Comparison of ENCODE assay signal across 24 cellular contexts in genomic region chr17:50109785-50110184, GRCh38. TPM values are rescaled to one million over a fixed set of nuclear protein-coding genes. Genes with fewer than 3 reads are reported as not detected.
A peak's percentile ranks its signal among the peaks of the same experiment; 100 is the strongest.
DNase-seq lines count a peak whose midpoint lies in the region; ATAC-seq and TF ChIP-seq lines count a peak whose summit lies in the region.
"Had no signal": no experiment of that assay in that cellular context is flagged by ENCODE, and none has a peak within 500 bp of the region (broad histone marks: within the 10 kb centered on the region; RNA-seq: fewer than 3 reads in every experiment).

No MANE protein-coding gene starts in this region.

- H3K4me1 Mint-ChIP-seq in CD4-positive, alpha-beta memory T cell, result peaks cover 0 to 2% (median under 1%) of the 10 kb centered on the region in 4 donors
- H3K4me1 Mint-ChIP-seq: CD14-positive monocyte had no signal

- POLR2A ChIA-PET in CD4-positive, alpha-beta memory T cell (lab: Charles Lee; ENCODE audit: partially characterized antibody), result no interaction called here

- H3K36me3 ChIP-seq in heart right ventricle (peaks cover 0 to 58% (median 27%) of the 10 kb centered on the region in 9 donors), psoas muscle (ENCODE audit: insufficient read depth in 1 of 2, low read depth in 1 of 2) (peaks cover 0 to 53% of the 10 kb centered on the region in 2 donors), stomach smooth muscle (ENCODE audit: control insufficient read depth in 2 of 2, insufficient read depth in 2 of 2, low read length in 2 of 2) (peaks cover 28 to 37% of the 10 kb centered on the region in 2 donors)
- H3K36me3 ChIP-seq in CD4-positive, alpha-beta memory T cell (ENCODE audit: insufficient read depth, low read length), result peaks cover 23% of the 10 kb centered on the region
- H3K36me3 ChIP-seq: BE2C had no signal

- H3K4me3 ChIP-seq in heart right ventricle, result no peak overlapping the region
- no peak overlapping the region for H3K4me3 ChIP-seq in psoas muscle
- no peak overlapping the region for H3K4me3 ChIP-seq in stomach smooth muscle (ENCODE audit: low read length in 2 of 2)
- H3K4me3 ChIP-seq in CD4-positive, alpha-beta memory T cell (ENCODE audit: low read length in 2 of 2), result no peak overlapping the region

- CTCF ChIA-PET in CD4-positive, alpha-beta memory T cell (lab: Charles Lee; ENCODE audit: partially characterized antibody), result interaction anchor here (1.8 kb wide), 1 partner anchor 52 kb away, joined by 5 read pairs; no protein-coding TSS in a partner anchor

- no peak for TF ChIP-seq CTCF in heart right ventricle (IDR thresholded peaks at IDR 0.05)
- no peak for TF ChIP-seq CTCF in psoas muscle (IDR thresholded peaks at IDR 0.05)

- ATAC-seq in Right ventricle myocardium inferior (no peak), heart right ventricle (no peak), psoas muscle (no peak), GM19351 (IDR thresholded peaks at IDR 0.05; ENCODE audit: unreplicated experiment) (no peak)
- ATAC-seq: PC-3 had no signal

- peaks cover under 1% of the 10 kb centered on the region in 2 donors for H3K27me3 Mint-ChIP-seq in CD4-positive, alpha-beta memory T cell

- no peaks in the 10 kb centered on the region for H3K27me3 ChIP-seq in heart right ventricle
- H3K27me3 ChIP-seq in psoas muscle (ENCODE audit: insufficient read depth in 3 of 3, low read length in 2 of 3), result no peaks in the 10 kb centered on the region
- no peaks in the 10 kb centered on the region for H3K27me3 ChIP-seq in stomach smooth muscle (ENCODE audit: control insufficient read depth in 1 of 2, insufficient read depth in 2 of 2, low read length in 2 of 2)
- H3K27me3 ChIP-seq in CD4-positive, alpha-beta memory T cell (ENCODE audit: insufficient read depth, low read length), result no peaks in the 10 kb centered on the region
- H3K27me3 ChIP-seq: BE2C had no signal

- WGBS in heart right ventricle, 2 donors, result 81 to 82% methylated on average over 19 of the region's 19 CpGs
- 80 to 87% (median 84%) methylated on average over 18 to 19 of the region's 19 CpGs for WGBS in psoas muscle, 3 donors

- H3K4me1 ChIP-seq in heart right ventricle (peaks cover 19 to 55% (median 41%) of the 10 kb centered on the region in 9 donors), psoas muscle (peaks cover 30% of the 10 kb centered on the region), stomach smooth muscle (ENCODE audit: control insufficient read depth, insufficient read depth, low read length) (peaks cover 37% of the 10 kb centered on the region)
- no peaks in the 10 kb centered on the region for H3K4me1 ChIP-seq in CD4-positive, alpha-beta memory T cell (ENCODE audit: insufficient read depth, low read length)

- intact Hi-C loops in Right ventricle myocardium inferior (cut with DNase I), result loop anchor here (5.0 kb wide), 1 partner anchor 43 kb away; the partner anchor contains the start of gene PPP1R9B
- intact Hi-C loops in cardiac septum (cut with DNase I), result loop anchor here (5.0 kb wide), 1 partner anchor 38 kb away; no protein-coding TSS in a partner anchor
- intact Hi-C loops in heart right ventricle (cut with DNase I), result loop anchor here in 3 of 10 donors (5.0 to 10.0 kb wide), 2 partner anchors 55 to 58 kb away; partner anchors contain the start of gene SGCA (in 3 of the 3)
- intact Hi-C loops in psoas muscle (cut with DNase I), result loop anchor here in 1 of 2 donors (5.0 kb wide), 1 partner anchor 38 kb away; no protein-coding TSS in a partner anchor
- intact Hi-C loops in CD4-positive, alpha-beta memory T cell (cut with micrococcal nuclease), result no loop called here

- H3K9me3 ChIP-seq in heart right ventricle, result no peaks in the 10 kb centered on the region
- no peaks in the 10 kb centered on the region for H3K9me3 ChIP-seq in psoas muscle
- H3K9me3 ChIP-seq in stomach smooth muscle (ENCODE audit: control insufficient read depth in 2 of 2, low read length in 2 of 2), result no peaks in the 10 kb centered on the region
- H3K9me3 ChIP-seq in CD4-positive, alpha-beta memory T cell (ENCODE audit: control insufficient read depth in 1 of 2, low read length in 2 of 2), result no peaks in the 10 kb centered on the region
- H3K9me3 ChIP-seq: BE2C had no signal

- DNase-seq in Right ventricle myocardium inferior (ENCODE audit: missing footprints) (peak; percentile 70), cardiac septum (ENCODE audit: low spot score) (no peak), heart right ventricle (no peak), psoas muscle (peak in 1 of 2 donors; percentile 58), COLO829 (ENCODE audit: low spot score) (no peak)
- DNase-seq in CD4-positive, alpha-beta memory T cell, result no peak
- DNase-seq: ACHN, BE2C, DMS53, MM.1S, NCI-H2029, NCI-H446, NCI-H524 treated with DMSO at 0.1 percent for 48 hours, NCI-H774, PC-3, SHP77 had no signal

- no peaks in the 10 kb centered on the region for H3K9me3 Mint-ChIP-seq in CD4-positive, alpha-beta memory T cell
- H3K9me3 Mint-ChIP-seq: CD14-positive monocyte, IgD-negative memory B cell had no signal

- H3K36me3 Mint-ChIP-seq in CD4-positive, alpha-beta memory T cell, result peaks cover 5 to 37% of the 10 kb centered on the region in 2 donors

- H3K27ac ChIP-seq in heart right ventricle (peak overlapping the region in 9 of 10 donors; percentile 87 to 98 (median 95)), psoas muscle (peak overlapping the region; percentile 98), stomach smooth muscle (ENCODE audit: low read length) (peak overlapping the region; percentile 96)
- H3K27ac ChIP-seq in CD4-positive, alpha-beta memory T cell (ENCODE audit: low read depth, low read length), result no peak overlapping the region
- H3K27ac ChIP-seq: 22Rv1, HL-60, KMS-11 had no signal

- H3K27ac Mint-ChIP-seq in CD4-positive, alpha-beta memory T cell, result no peak overlapping the region
- H3K27ac Mint-ChIP-seq: CD14-positive monocyte, IgD-negative memory B cell had no signal

- no peak overlapping the region for H3K9ac ChIP-seq in stomach smooth muscle (ENCODE audit: low read length in 2 of 2)
- H3K9ac ChIP-seq: KMS-11 had no signal

- H3K4me3 Mint-ChIP-seq in CD4-positive, alpha-beta memory T cell, result no peak overlapping the region
- H3K4me3 Mint-ChIP-seq: CD14-positive monocyte, IgD-negative memory B cell had no signal

RNA-seq across cellular contexts. Expression of gene PDK2, which starts 14.6 kb away (rescaled TPM):
- 260 TPM for total RNA-seq in Right ventricle myocardium inferior
- total RNA-seq in cardiac septum, result 131 TPM
- 100 to 1,000 TPM; 161 to 337 (median 231) TPM for total RNA-seq in heart right ventricle
- polyA plus RNA-seq in heart right ventricle, result 100 to 1,000 TPM in 1 of 2 donors, 10 to 100 TPM in 1; 88.1 to 129 TPM
- total RNA-seq in psoas muscle, result 100 to 1,000 TPM in 2 of 4 donors, 10 to 100 TPM in 2; 79.3 to 213 (median 110) TPM
- 10 to 100 TPM; 50.3 to 99.4 (median 55.2) TPM for polyA plus RNA-seq in psoas muscle
- total RNA-seq in CD4-positive, alpha-beta memory T cell, result 10 to 100 TPM; 39.1 to 40.6 TPM
- polyA plus RNA-seq in CD4-positive, alpha-beta memory T cell, result 10 to 100 TPM; 34.5 to 36.5 TPM

RNA-seq across cellular contexts. Expression of gene SAMD14, which starts 20.2 kb away (rescaled TPM):
- total RNA-seq in Right ventricle myocardium inferior, result 1.7 TPM
- 4.4 TPM for total RNA-seq in cardiac septum
- 1 to 10 TPM; 1.5 to 3.8 (median 1.9) TPM for total RNA-seq in heart right ventricle
- 1 to 10 TPM; 1.9 to 3.8 TPM for polyA plus RNA-seq in heart right ventricle
- 1 to 10 TPM in 3 of 4 donors, under 1 TPM in 1; 0.55 to 2.7 (median 1.3) TPM for total RNA-seq in psoas muscle
- polyA plus RNA-seq in psoas muscle, result 1 to 10 TPM in 1 of 3 donors, under 1 TPM in 2; 0.64 to 1.3 (median 0.98) TPM
- total RNA-seq in CD4-positive, alpha-beta memory T cell, result 1 to 10 TPM; 1.2 to 1.3 TPM
- under 1 TPM; 0.16 to 0.19 TPM for polyA plus RNA-seq in CD4-positive, alpha-beta memory T cell
- polyA plus RNA-seq: CD14-positive monocyte had no signal

RNA-seq across cellular contexts. Expression of gene PPP1R9B, which starts 40.7 kb away (rescaled TPM):
- total RNA-seq in Right ventricle myocardium inferior (38.4 TPM), cardiac septum (46.1 TPM), heart right ventricle (10 to 100 TPM; 17.3 to 45.4 (median 26.9) TPM), psoas muscle (10 to 100 TPM; 15.1 to 26.5 (median 18.4) TPM)
- polyA plus RNA-seq in heart right ventricle (10 to 100 TPM; 22.4 to 42.7 TPM), psoas muscle (10 to 100 TPM in 2 of 3 donors, 1 to 10 TPM in 1; 7.0 to 11.3 (median 11.0) TPM)
- 10 to 100 TPM; 97.5 to 99.7 TPM for total RNA-seq in CD4-positive, alpha-beta memory T cell
- 1 to 10 TPM in 1 of 2 donors, under 1 TPM in 1; 0.48 to 2.2 TPM for polyA plus RNA-seq in CD4-positive, alpha-beta memory T cell

RNA-seq across cellular contexts. Expression of gene ITGA3, which starts 53.9 kb away (rescaled TPM):
- total RNA-seq in Right ventricle myocardium inferior (16.4 TPM), cardiac septum (57.8 TPM), heart right ventricle (10 to 100 TPM; 12.5 to 44.2 (median 22.5) TPM), psoas muscle (10 to 100 TPM in 3 of 4 donors, 1 to 10 TPM in 1; 7.8 to 21.9 (median 15.0) TPM)
- polyA plus RNA-seq in heart right ventricle (10 to 100 TPM; 26.1 to 39.9 TPM), psoas muscle (10 to 100 TPM in 1 of 3 donors, 1 to 10 TPM in 2; 4.9 to 21.5 (median 5.6) TPM)
- 10 to 100 TPM; 13.9 to 16.3 TPM for total RNA-seq in CD4-positive, alpha-beta memory T cell
- 1 to 10 TPM; 1.6 to 4.8 TPM for polyA plus RNA-seq in CD4-positive, alpha-beta memory T cell

RNA-seq across cellular contexts. Expression of gene SGCA, which starts 56.0 kb away (rescaled TPM):
- total RNA-seq in Right ventricle myocardium inferior (151 TPM), cardiac septum (159 TPM), heart right ventricle (100 to 1,000 TPM; 136 to 204 (median 158) TPM), psoas muscle (100 to 1,000 TPM; 245 to 291 (median 266) TPM)
- polyA plus RNA-seq in heart right ventricle (100 to 1,000 TPM; 137 to 314 TPM), psoas muscle (100 to 1,000 TPM; 120 to 254 (median 151) TPM)
- not detected for total RNA-seq in CD4-positive, alpha-beta memory T cell
- not detected for polyA plus RNA-seq in CD4-positive, alpha-beta memory T cell
- total RNA-seq: PC-3, SK-MEL-5 had no signal
